Comparison of ENCODE assay signal across 1 cellular context in genomic region chr22:37999640-38000272, GRCh38.
TF ChIP-seq lines count a peak whose summit lies in the region.

No MANE protein-coding gene starts in this region.

TF ChIP-seq in HEK293, 187 proteins besides CTCF, POLR2A, EP300 and RAD21 (continued from another document):
- TF ChIP-seq PATZ1 (tag by site-specific recombination; IDR thresholded peaks at IDR 0.05) (peak; percentile 96), HIC1 (tag by site-specific recombination; IDR thresholded peaks at IDR 0.05) (peak; percentile 11; the same call in 1 of the 2 replicates), ZNF629 (tag by site-specific recombination; IDR thresholded peaks at IDR 0.05) (peak; percentile 92), PBX3 (CRISPR knock-in tag; IDR thresholded peaks at IDR 0.05) (0 out of 2 replicates have a peak, but pooled peaks have one; percentile 34), ZNF26 (tag by site-specific recombination; IDR thresholded peaks at IDR 0.05) (no peak), ZEB2 (tag by site-specific recombination; IDR thresholded peaks at IDR 0.05) (peak; percentile 74), ZNF48 (tag by site-specific recombination; IDR thresholded peaks at IDR 0.05) (no peak), PRDM10 (tag by site-specific recombination; IDR thresholded peaks at IDR 0.05) (peak; percentile 76), ZNF24 (tag by site-specific recombination; IDR thresholded peaks at IDR 0.05) (peak; percentile 85), ZNF223 (tag by site-specific recombination; IDR thresholded peaks at IDR 0.05) (peak; percentile 99), ELK4 (IDR thresholded peaks at IDR 0.05; ENCODE audit: borderline replicate concordance, low read depth, low read length) (no peak)
